Comparison of ENCODE assay signal across 26 cellular contexts in genomic region chr10:107284187-107284586, GRCh38.
"Had no signal": no experiment of that assay in that cellular context is flagged by ENCODE, and none has a peak within 500 bp of the region (broad histone marks: within the 10 kb centered on the region; RNA-seq: fewer than 3 reads in every experiment).

No MANE protein-coding gene starts in this region.

- H3K27ac Mint-ChIP-seq: natural killer cell; stimulated activated naive CD8-positive, alpha-beta T cell treated with anti-CD3 and anti-CD28 coated beads, Interleukin-15, amount 100 ng/mL, for 72 hours had no signal

- H2AFZ ChIP-seq: hepatocyte had no signal

- H3K4me3 Mint-ChIP-seq: natural killer cell; neural crest cell; stimulated activated naive CD8-positive, alpha-beta T cell treated with anti-CD3 and anti-CD28 coated beads, Interleukin-15, amount 100 ng/mL, for 72 hours had no signal

- H3K27me3 Mint-ChIP-seq: stimulated activated naive CD8-positive, alpha-beta T cell treated with anti-CD3 and anti-CD28 coated beads, Interleukin-15, amount 100 ng/mL, for 72 hours had no signal

- DNase-seq: dorsolateral prefrontal cortex; effector CD4-positive, alpha-beta T cell; foreskin fibroblast; gastrocnemius medialis; heart left ventricle; left cardiac atrium; mesenchymal stem cell; midbrain; natural killer cell; pancreas; right lobe of liver; stimulated activated CD4-positive, alpha-beta T cell treated with anti-CD3 and anti-CD28 coated beads, Interleukin-12 subunit alpha, Interleukin-12 subunit beta, amount 100 ng/mL, for 4 hours; stimulated activated CD4-positive, alpha-beta T cell treated with anti-CD3 and anti-CD28 coated beads, Interleukin-1b, Interleukin-23, amount 100 ng/mL, for 48 hours; stimulated activated CD4-positive, alpha-beta T cell treated with anti-CD3 and anti-CD28 coated beads, Interleukin-4, amount 100 ng/mL, for 1 hour; stimulated activated CD8-positive, alpha-beta memory T cell treated with anti-CD3 and anti-CD28 coated beads, Interleukin-4, amount 100 ng/mL, for 48 hours; stimulated activated naive CD4-positive, alpha-beta T cell; stimulated activated naive CD8-positive, alpha-beta T cell treated with anti-CD3 and anti-CD28 coated beads, Interleukin-15, amount 100 ng/mL, for 72 hours; trophoblast cell had no signal

- H3K4me2 ChIP-seq: hepatocyte, smooth muscle cell had no signal

- H3K9me3 ChIP-seq: gastrocnemius medialis, neutrophil, pancreas, right lobe of liver had no signal

- H3K36me3 Mint-ChIP-seq: natural killer cell had no signal

- H3K36me3 ChIP-seq: gastrocnemius medialis, heart left ventricle, left lung, neutrophil, pancreas, right lobe of liver, suprapubic skin had no signal

- H3K79me2 ChIP-seq: hepatocyte had no signal

- H3K27me3 ChIP-seq: dorsolateral prefrontal cortex, gastrocnemius medialis, heart left ventricle, hepatocyte, left lung, neutrophil, pancreas, right lobe of liver, suprapubic skin had no signal

- H3K4me1 ChIP-seq: gastrocnemius medialis, heart left ventricle, left lung, right lobe of liver, suprapubic skin had no signal

- ATAC-seq: esophagus mucosa; gastrocnemius medialis; heart left ventricle; left cardiac atrium; left lung; natural killer cell; pancreas; right lobe of liver; stimulated activated naive CD8-positive, alpha-beta T cell treated with anti-CD3 and anti-CD28 coated beads, Interleukin-15, amount 100 ng/mL, for 72 hours had no signal

- H3K4me3 ChIP-seq: dorsolateral prefrontal cortex, gastrocnemius medialis, heart left ventricle, hepatocyte, left lung, pancreas, right lobe of liver, smooth muscle cell, suprapubic skin had no signal

- H3K27ac ChIP-seq: dorsolateral prefrontal cortex, epithelial cell of prostate, gastrocnemius medialis, heart left ventricle, hepatocyte, left lung, neutrophil, pancreas, right lobe of liver, suprapubic skin had no signal

- H3K4me1 Mint-ChIP-seq: natural killer cell; neural crest cell; stimulated activated naive CD8-positive, alpha-beta T cell treated with anti-CD3 and anti-CD28 coated beads, Interleukin-15, amount 100 ng/mL, for 72 hours had no signal
